Comparison of ENCODE assay signal across 32 cellular contexts in the genomic region with DNA sequence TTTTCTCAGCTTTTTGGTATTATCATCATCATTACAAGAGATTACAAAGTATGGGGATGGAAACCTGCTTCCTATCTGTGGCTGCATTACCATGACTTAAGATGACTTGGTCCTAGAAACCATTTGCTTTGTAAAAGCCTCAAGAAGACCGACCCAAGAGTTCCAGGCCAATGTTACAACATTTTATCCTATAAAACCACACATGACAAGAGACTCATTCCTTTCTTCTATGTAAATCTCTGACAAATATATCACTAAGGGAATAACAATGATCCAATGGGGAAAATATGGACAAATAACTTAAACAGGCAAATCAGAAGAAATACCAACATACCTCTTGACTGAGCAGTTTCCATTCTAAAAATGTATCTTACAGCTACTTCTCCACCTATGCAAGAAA.
"Had no signal": no experiment of that assay in that cellular context is flagged by ENCODE, and none has a peak within 500 bp of the region (broad histone marks: within the 10 kb centered on the region; RNA-seq: fewer than 3 reads in every experiment).

No MANE protein-coding gene starts in this region.

- H3K4me1 Mint-ChIP-seq: activated CD4-positive, alpha-beta T cell treated with anti-CD3 and anti-CD28 coated beads for 36 hours; activated CD4-positive, alpha-beta T cell treated with anti-CD3 and anti-CD28 coated beads, Interleukin-2, amount 10 ng/mL, durations not matched to agents 7 days and 5 days; activated naive CD4-positive, alpha-beta T cell treated with anti-CD3 and anti-CD28 coated beads, Interleukin-2, amount 10 ng/mL, durations not matched to agents 7 days and 5 days; activated naive CD8-positive, alpha-beta T cell treated with anti-CD3 and anti-CD28 coated beads, Interleukin-2, amount 50 U/mL, for 24 hours had no signal

- H3K9ac ChIP-seq: SK-N-SH had no signal

- DNase-seq: activated CD4-positive, alpha-beta T cell treated with anti-CD3 and anti-CD28 coated beads for 36 hours; activated CD4-positive, alpha-beta T cell treated with anti-CD3 and anti-CD28 coated beads, Interleukin-2, amount 10 ng/mL, durations not matched to agents 7 days and 5 days; activated CD4-positive, alpha-beta T cell treated with anti-CD3 and anti-CD28 coated beads, Interleukin-2, amount 50 U/mL, for 48 hours; activated CD8-positive, alpha-beta T cell treated with anti-CD3 and anti-CD28 coated beads, Interleukin-2, amount 10 ng/mL, durations not matched to agents 7 days and 5 days; activated effector memory CD4-positive, alpha-beta T cell treated with Interleukin-2 at 50 U/mL for 16 hours; activated naive CD4-positive, alpha-beta T cell treated with anti-CD3 and anti-CD28 coated beads, Interleukin-2, amount 10 ng/mL, durations not matched to agents 7 days and 5 days; activated naive CD8-positive, alpha-beta T cell treated with anti-CD3 and anti-CD28 coated beads, Interleukin-2, amount 50 U/mL, for 24 hours; activated T-cell treated with anti-CD3 and anti-CD28 coated beads, Interleukin-2, amount 50 U/mL, for 24 hours; amniotic stem cell; aorta; brain microvascular endothelial cell; central memory CD4-positive, alpha-beta T cell; Karpas-422; NCI-H1105; NCI-H1417 treated with DMSO at 0.1 percent for 48 hours; NCI-H187 treated with DMSO at 0.1 percent for 48 hours; NCI-H2081; NCI-H2171 treated with DMSO at 0.1 percent for 48 hours; NCI-H2227 treated with DMSO at 0.1 percent for 48 hours; NCI-H446 treated with DMSO at 0.1 percent for 48 hours; NCI-H524; NCI-H69; NK-92 treated with Interleukin-12 subunit alpha and Interleukin-12 subunit beta, amount 100 ng/mL, for 24 hours; PC-3; Peyer's patch; RPMI8226; SHP77 treated with DMSO at 0.1 percent for 48 hours; SK-N-SH had no signal

- H3K9me3 ChIP-seq: SJSA1, SK-N-SH had no signal

- H3K4me1 ChIP-seq: SJSA1 had no signal

- H3K9me3 Mint-ChIP-seq: activated CD4-positive, alpha-beta T cell treated with anti-CD3 and anti-CD28 coated beads, Interleukin-2, amount 10 ng/mL, durations not matched to agents 7 days and 5 days; activated naive CD4-positive, alpha-beta T cell treated with anti-CD3 and anti-CD28 coated beads, Interleukin-2, amount 10 ng/mL, durations not matched to agents 7 days and 5 days; T-helper 1 cell treated with Interleukin-12 subunit alpha and Interleukin-12 subunit beta and Interleukin-4 antibody, amounts not matched to agents 30 μg/mL and 1 μg/mL, for 36 hours; T-helper 2 cell treated with Interferon-gamma antibody and Interleukin-4, amounts not matched to agents 5 μg/mL and 100 μg/mL, for 36 hours had no signal

- H3K36me3 ChIP-seq: brain microvascular endothelial cell, Peyer's patch, SJSA1 had no signal

- H3K27ac Mint-ChIP-seq: activated CD4-positive, alpha-beta T cell treated with anti-CD3 and anti-CD28 coated beads for 36 hours; activated CD4-positive, alpha-beta T cell treated with anti-CD3 and anti-CD28 coated beads, Interleukin-2, amount 10 ng/mL, durations not matched to agents 7 days and 5 days; activated CD8-positive, alpha-beta T cell treated with anti-CD3 and anti-CD28 coated beads, Interleukin-2, amount 10 ng/mL, durations not matched to agents 7 days and 5 days; activated naive CD4-positive, alpha-beta T cell treated with anti-CD3 and anti-CD28 coated beads, Interleukin-2, amount 10 ng/mL, durations not matched to agents 7 days and 5 days; activated naive CD8-positive, alpha-beta T cell; activated naive CD8-positive, alpha-beta T cell treated with anti-CD3 and anti-CD28 coated beads, Interleukin-2, amount 50 U/mL, for 24 hours; activated T-cell treated with anti-CD3 and anti-CD28 coated beads, Interleukin-2, amount 50 U/mL, for 24 hours; T-helper 1 cell treated with Interleukin-12 subunit alpha and Interleukin-12 subunit beta and Interleukin-4 antibody, amounts not matched to agents 30 μg/mL and 1 μg/mL, for 36 hours; T-helper 2 cell treated with Interferon-gamma antibody and Interleukin-4, amounts not matched to agents 5 μg/mL and 100 μg/mL, for 36 hours had no signal

- ATAC-seq: activated CD4-positive, alpha-beta T cell treated with anti-CD3 and anti-CD28 coated beads for 36 hours; activated CD8-positive, alpha-beta T cell treated with anti-CD3 and anti-CD28 coated beads, Interleukin-2, amount 10 ng/mL, durations not matched to agents 7 days and 5 days; activated naive CD8-positive, alpha-beta T cell treated with anti-CD3 and anti-CD28 coated beads, Interleukin-2, amount 50 U/mL, for 24 hours; PC-3 had no signal

- H3K4me2 ChIP-seq: SK-N-SH had no signal

- H3K27ac ChIP-seq: brain microvascular endothelial cell, Peyer's patch, SJSA1 had no signal

- H3K36me3 Mint-ChIP-seq: activated naive CD4-positive, alpha-beta T cell treated with anti-CD3 and anti-CD28 coated beads, Interleukin-2, amount 10 ng/mL, durations not matched to agents 7 days and 5 days; activated naive CD8-positive, alpha-beta T cell had no signal

- H3K27me3 ChIP-seq: brain microvascular endothelial cell, Peyer's patch, SJSA1 had no signal

- H3K4me3 ChIP-seq: Peyer's patch, SJSA1 had no signal

- H3K4me3 Mint-ChIP-seq: activated CD4-positive, alpha-beta T cell treated with anti-CD3 and anti-CD28 coated beads for 36 hours; activated CD4-positive, alpha-beta T cell treated with anti-CD3 and anti-CD28 coated beads, Interleukin-2, amount 10 ng/mL, durations not matched to agents 7 days and 5 days; activated CD8-positive, alpha-beta T cell treated with anti-CD3 and anti-CD28 coated beads, Interleukin-2, amount 10 ng/mL, durations not matched to agents 7 days and 5 days; activated naive CD4-positive, alpha-beta T cell treated with anti-CD3 and anti-CD28 coated beads, Interleukin-2, amount 10 ng/mL, durations not matched to agents 7 days and 5 days; activated naive CD8-positive, alpha-beta T cell; activated naive CD8-positive, alpha-beta T cell treated with anti-CD3 and anti-CD28 coated beads, Interleukin-2, amount 50 U/mL, for 24 hours; activated T-cell treated with anti-CD3 and anti-CD28 coated beads, Interleukin-2, amount 50 U/mL, for 24 hours; T-helper 1 cell treated with Interleukin-12 subunit alpha and Interleukin-12 subunit beta and Interleukin-4 antibody, amounts not matched to agents 30 μg/mL and 1 μg/mL, for 36 hours; T-helper 2 cell treated with Interferon-gamma antibody and Interleukin-4, amounts not matched to agents 5 μg/mL and 100 μg/mL, for 36 hours had no signal
